In genomic region chr2:46557788-46558187, GRCh38 we compare ENCODE assay signal across 13 cellular contexts.
"Had no signal": no experiment of that assay in that cellular context is flagged by ENCODE, and none has a peak within 500 bp of the region (broad histone marks: within the 10 kb centered on the region; RNA-seq: fewer than 3 reads in every experiment).

No MANE protein-coding gene starts in this region.

- H3K27ac Mint-ChIP-seq: activated CD4-positive, alpha-beta memory T cell treated with anti-CD3 and anti-CD28 coated beads for 36 hours; activated T-helper 2 cell treated with anti-CD3 and anti-CD28 coated beads, Interferon-gamma antibody, Interleukin-2, Interleukin-4, amounts not matched to agents 10 μg/mL and 5 μg/mL and 100 μg/mL, durations not matched to agents 14 hours and 24 hours and 36 hours; T-helper 17 cell had no signal

- H3K27ac ChIP-seq: epithelial cell of prostate, parathyroid adenoma, thyroid gland had no signal

- H3K36me3 ChIP-seq: thyroid gland had no signal

- H3K4me3 ChIP-seq: gastroesophageal sphincter, thyroid gland had no signal

- DNase-seq: activated CD4-positive, alpha-beta memory T cell treated with anti-CD3 and anti-CD28 coated beads for 36 hours; activated naive CD4-positive, alpha-beta T cell treated with anti-CD3 and anti-CD28 coated beads, Interleukin-2, amount 50 U/mL, for 16 hours; amygdala; effector memory CD8-positive, alpha-beta T cell; stimulated activated CD4-positive, alpha-beta T cell treated with anti-CD3 and anti-CD28 coated beads, Interleukin-4, amount 100 ng/mL, for 1 hour; stimulated activated CD8-positive, alpha-beta memory T cell treated with anti-CD3 and anti-CD28 coated beads, Interleukin-4, amount 100 ng/mL, for 48 hours; T-helper 17 cell; thyroid gland had no signal

- H3K4me3 Mint-ChIP-seq: activated CD4-positive, alpha-beta memory T cell treated with anti-CD3 and anti-CD28 coated beads for 36 hours; brain; T-helper 17 cell had no signal

- H3K9me3 ChIP-seq: thyroid gland had no signal

- ATAC-seq: effector memory CD8-positive, alpha-beta T cell; gastroesophageal sphincter; T-helper 17 cell had no signal

- H3K9me3 Mint-ChIP-seq: effector memory CD8-positive, alpha-beta T cell had no signal

- H2AFZ ChIP-seq: parathyroid adenoma had no signal

- H3K27me3 ChIP-seq: gastroesophageal sphincter, thyroid gland had no signal

- H3K9ac ChIP-seq: parathyroid adenoma had no signal

- H3K27me3 Mint-ChIP-seq: activated CD4-positive, alpha-beta memory T cell treated with anti-CD3 and anti-CD28 coated beads for 36 hours; brain; effector memory CD8-positive, alpha-beta T cell; T-helper 17 cell had no signal
